ENCODE assay signal across 28 cellular contexts in genomic region chr7:109178342-109178741, GRCh38.
"Had no signal": no experiment of that assay in that cellular context is flagged by ENCODE, and none has a peak within 500 bp of the region (broad histone marks: within the 10 kb centered on the region; RNA-seq: fewer than 3 reads in every experiment).

No MANE protein-coding gene starts in this region.

- DNase-seq: activated CD4-positive, alpha-beta memory T cell treated with anti-CD3 and anti-CD28 coated beads, Interleukin-2, amount 10 ng/mL, durations not matched to agents 7 days and 5 days; activated CD4-positive, alpha-beta T cell treated with anti-CD3 and anti-CD28 coated beads for 1 hour; activated CD4-positive, alpha-beta T cell treated with anti-CD3 and anti-CD28 coated beads for 4 hours; activated CD4-positive, alpha-beta T cell treated with anti-CD3 and anti-CD28 coated beads, Interleukin-2, amount 10 ng/mL, durations not matched to agents 7 days and 5 days; activated CD4-positive, alpha-beta T cell treated with anti-CD3 and anti-CD28 coated beads, Interleukin-2, amount 50 U/mL, for 4 hours; activated CD8-positive, alpha-beta memory T cell treated with anti-CD3 and anti-CD28 coated beads, Interleukin-2, amount 50 U/mL, for 48 hours; activated gamma-delta T cell; activated naive CD4-positive, alpha-beta T cell; activated naive CD4-positive, alpha-beta T cell treated with anti-CD3 and anti-CD28 coated beads, Interleukin-2, amount 10 ng/mL, durations not matched to agents 7 days and 5 days; activated naive CD8-positive, alpha-beta T cell treated with anti-CD3 and anti-CD28 coated beads, Interleukin-2, amount 10 ng/mL, durations not matched to agents 7 days and 5 days; activated T-cell treated with anti-CD3 and anti-CD28 coated beads for 4 hours; activated T-cell treated with anti-CD3 and anti-CD28 coated beads, Interleukin-2, amount 50 U/mL, for 24 hours; activated T-cell treated with anti-CD3 and anti-CD28 coated beads, Interleukin-2, amount 50 U/mL, for 72 hours; caudate nucleus; cortex of kidney; dermis blood vessel endothelial cell; effector CD4-positive, alpha-beta T cell; effector memory CD8-positive, alpha-beta T cell; esophagus squamous epithelium; head of caudate nucleus; T-helper 1 cell; T-helper 17 cell; T1000 had no signal

- H3K4me1 ChIP-seq: ascending aorta, esophagus squamous epithelium had no signal

- H3K27ac ChIP-seq: ascending aorta, epithelial cell of prostate, esophagus squamous epithelium, VCaP had no signal

- ATAC-seq: activated naive CD4-positive, alpha-beta T cell treated with anti-CD3 and anti-CD28 coated beads, Interleukin-2, amount 50 U/mL, for 72 hours; activated T-cell treated with anti-CD3 and anti-CD28 coated beads, Interleukin-2, amount 50 U/mL, for 72 hours; effector memory CD8-positive, alpha-beta T cell; T-helper 17 cell; WTC11 had no signal

- H3K27me3 ChIP-seq: ascending aorta, esophagus squamous epithelium had no signal
